27 cellular contexts compared by ENCODE assay signal in the genomic region with DNA sequence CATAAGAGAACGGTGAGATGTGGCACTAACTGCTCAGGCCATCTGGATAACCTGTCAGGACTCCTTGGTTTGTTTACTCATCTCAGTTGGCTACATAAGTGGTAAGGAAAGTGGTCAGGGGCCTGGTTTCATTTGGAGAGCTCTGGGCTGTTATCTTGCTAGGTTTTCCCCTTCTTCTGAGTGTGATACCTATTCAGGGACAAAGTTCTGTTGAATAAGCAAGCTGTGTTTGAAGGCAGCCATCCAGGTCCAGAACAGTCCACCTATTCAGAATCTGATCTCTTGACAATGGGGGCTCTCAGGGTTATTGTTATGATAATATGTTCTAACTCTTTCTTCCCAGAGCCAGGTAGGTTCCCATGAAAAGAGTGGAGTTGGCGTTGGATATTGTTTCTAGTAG.
DNase-seq lines count a peak whose midpoint lies in the region; ATAC-seq, FAIRE-seq and TF ChIP-seq lines count a peak whose summit lies in the region.
"Had no signal": no experiment of that assay in that cellular context is flagged by ENCODE, and none has a peak within 500 bp of the region (broad histone marks: within the 10 kb centered on the region; RNA-seq: fewer than 3 reads in every experiment).

No MANE protein-coding gene starts in this region.

- DNase-seq in ELF-1 (ENCODE audit: low read depth, low spot score): peak; percentile 16
- peak; percentile 52 for DNase-seq in GM23338 (ENCODE audit: low spot score)
- peak; percentile 10 for DNase-seq in NCI-H2029 treated with DMSO at 0.1 percent for 48 hours (lab: John Stamatoyannopoulos, UW)
- DNase-seq in GM12878 (ENCODE audit: low read depth, low spot score): no peak
- DNase-seq in stimulated activated CD4-positive, alpha-beta T cell treated with anti-CD3 and anti-CD28 coated beads, Interleukin-4, amount 100 ng/mL, for 4 hours: no peak
- DNase-seq in right lobe of liver: no peak
- no peak for DNase-seq in activated CD4-positive, alpha-beta T cell treated with anti-CD3 and anti-CD28 coated beads for 48 hours
- no peak for DNase-seq in dedifferentiated amniotic fluid mesenchymal stem cell (ENCODE audit: extremely low spot score)
- DNase-seq: CD4-positive, alpha-beta T cell; DMS79; EL; GF-D8; GOT3; KBM-7; MV-4-11; NCI-H1105; NCI-H146; NCI-H1930; NCI-H2171; NCI-H226; NCI-H526; Right ventricle myocardium superior; RPMI8226; T-helper 1 cell had no signal

- CTCF ChIA-PET in GM12878 (lab: Yijun Ruan, JAX): interaction anchor here (0.6 to 2.2 kb wide), 3 partner anchors 17 to 447 kb away, joined by 3 to 12 read pairs (median 4); no protein-coding TSS in a partner anchor

- H3K27ac ChIP-seq in GM23338 (ENCODE audit: low read depth) (0 out of 2 replicates have a peak overlapping the region, but pooled peaks have one; percentile 48), GM12878 (ENCODE audit: control insufficient read depth, insufficient read depth) (no peak overlapping the region), right lobe of liver (no peak overlapping the region)
- H3K27ac ChIP-seq: BLaER1, SJSA1 had no signal

- H4K20me1 ChIP-seq in GM23338 (replicated peaks; ENCODE audit: insufficient read depth): no peaks in the 10 kb centered on the region
- H4K20me1 ChIP-seq in GM12878 (ENCODE audit: control insufficient read depth, insufficient read depth): no peaks in the 10 kb centered on the region
- H4K20me1 ChIP-seq: BLaER1 had no signal

- intact Hi-C loops in GM12878 (cut with micrococcal nuclease; ENCODE audit: unreplicated experiment): no loop called here
- intact Hi-C loops in right lobe of liver (cut with DNase I): no loop called here

- H3K79me2 ChIP-seq in GM23338 (replicated peaks; ENCODE audit: insufficient read depth): no peaks in the 10 kb centered on the region
- no peaks in the 10 kb centered on the region for H3K79me2 ChIP-seq in GM12878 (ENCODE audit: control insufficient read depth, insufficient read depth, low read length)

- SMC1A ChIA-PET in GM12878 (lab: Charles Lee; ENCODE audit: uncharacterized antibody, unreplicated experiment): interaction anchor here (0.6 to 1.8 kb wide), 7 partner anchors 7 to 607 kb away, joined by 3 to 5 read pairs (median 4); no protein-coding TSS in a partner anchor

- no peaks in the 10 kb centered on the region for H3F3A ChIP-seq in GM23338 (replicated peaks; ENCODE audit: low read depth)

- WGBS in GM12878 (ENCODE audit: insufficient coverage, insufficient replicate concordance, low lambda C conversion rate, missing lambda C conversion rate): 87% methylated on average over 2 of the region's 2 CpGs
- WGBS in right lobe of liver (ENCODE audit: insufficient coverage, low coverage, low lambda C conversion rate, missing lambda C conversion rate): 83% methylated on average over 1 of the region's 2 CpGs

- H3K27me3 ChIP-seq in GM23338 (ENCODE audit: insufficient read depth) (no peaks in the 10 kb centered on the region), GM12878 (replicated peaks in 1 of 2; ENCODE audit: control insufficient read depth in 2 of 2, insufficient read depth in 2 of 2, low read length in 1 of 2) (no peaks in the 10 kb centered on the region), right lobe of liver (no peaks in the 10 kb centered on the region)
- H3K27me3 ChIP-seq: BLaER1, SJSA1 had no signal

- H3K27ac Mint-ChIP-seq in GM23338: peak overlapping the region; percentile 86
- H3K27ac Mint-ChIP-seq: CD4-positive, alpha-beta T cell had no signal

- no peak overlapping the region for H2AFZ ChIP-seq in GM23338
- no peak overlapping the region for H2AFZ ChIP-seq in GM12878 (ENCODE audit: control insufficient read depth, low read depth, low read length)

- BruUV-seq in GM12878 (replicated peaks; lab: Mats Ljungman, UMichigan): no TSS peak

- in situ Hi-C loops in GM12878 (cut with MboI): no loop called here

- H3K4me1 ChIP-seq in GM23338 (ENCODE audit: insufficient read depth) (peaks cover 4% of the 10 kb centered on the region; the same call in 1 of the 2 replicates), GM12878 (ENCODE audit: control insufficient read depth, insufficient read depth, low read length) (no peaks in the 10 kb centered on the region; the same call in 1 of the 2 replicates), right lobe of liver (no peaks in the 10 kb centered on the region)
- H3K4me1 ChIP-seq: SJSA1 had no signal

- H3K4me2 ChIP-seq in GM23338 (no peak overlapping the region), GM12878 (ENCODE audit: control insufficient read depth, insufficient read depth) (no peak overlapping the region)
- H3K4me2 ChIP-seq: BLaER1 had no signal

- ATAC-seq in GM23338: peak; percentile 81
- ATAC-seq in GM12878: no peak
- no peak for ATAC-seq in right lobe of liver

- no peak overlapping the region for H3K9ac ChIP-seq in GM12878 (ENCODE audit: control insufficient read depth, insufficient read depth, low read length)
- H3K9ac ChIP-seq: BLaER1 had no signal

- peaks cover 9% of the 10 kb centered on the region; the same call in 2 of the 3 replicates for H3K4me1 Mint-ChIP-seq in GM23338

- H3K9me3 ChIP-seq in GM12878 (replicated peaks; ENCODE audit: control insufficient read depth, insufficient read depth, low read length): peaks cover 1% of the 10 kb centered on the region; the same call in 1 of the 3 replicates
- no peaks in the 10 kb centered on the region for H3K9me3 ChIP-seq in right lobe of liver
- H3K9me3 ChIP-seq: SJSA1 had no signal

- no peaks in the 10 kb centered on the region for H3K9me3 Mint-ChIP-seq in GM23338
- H3K9me3 Mint-ChIP-seq: CD4-positive, alpha-beta T cell had no signal

- peaks cover 10% of the 10 kb centered on the region for H3K9me2 ChIP-seq in GM23338 (ENCODE audit: insufficient read depth)

- no peaks in the 10 kb centered on the region for H3K36me3 Mint-ChIP-seq in GM23338 (ENCODE audit: low read depth)

- FAIRE-seq in GM12878 (lab: Jason Lieb, UNC): no peak
- FAIRE-seq: A204.1 had no signal

- no peak for TF ChIP-seq RAD21 in GM12878 (IDR thresholded peaks at IDR 0.05; ENCODE audit: insufficient read depth, low read depth, low read length)

- TF ChIP-seq POLR2A in GM12878 (IDR thresholded peaks at IDR 0.05; ENCODE audit: low read depth, low read length): no peak
- TF ChIP-seq POLR2A in right lobe of liver (IDR thresholded peaks at IDR 0.05): no peak

- H3K4me3 ChIP-seq in GM23338 (no peak overlapping the region), GM12878 (no peak overlapping the region), right lobe of liver (no peak overlapping the region)
- H3K4me3 ChIP-seq: BLaER1, SJSA1 had no signal

- H3K27me3 Mint-ChIP-seq in GM23338 (ENCODE audit: insufficient read depth, low read depth, poor library complexity): no peaks in the 10 kb centered on the region
- H3K27me3 Mint-ChIP-seq: CD4-positive, alpha-beta T cell had no signal

- RAD21 ChIA-PET in GM12878 (lab: Charles Lee; ENCODE audit: unreplicated experiment): interaction anchor here (1.0 to 3.1 kb wide), 3 partner anchors 8 to 18 kb away, joined by 3 to 14 read pairs (median 3); no protein-coding TSS in a partner anchor

- H3K36me3 ChIP-seq in GM23338 (ENCODE audit: insufficient read depth) (no peaks in the 10 kb centered on the region), GM12878 (ENCODE audit: control insufficient read depth in 2 of 2, insufficient read depth in 2 of 2, low read length in 1 of 2) (no peaks in the 10 kb centered on the region), right lobe of liver (no peaks in the 10 kb centered on the region)
- H3K36me3 ChIP-seq: BLaER1, SJSA1 had no signal

- no peak overlapping the region for H3K4me3 Mint-ChIP-seq in GM23338
- H3K4me3 Mint-ChIP-seq: CD4-positive, alpha-beta T cell had no signal

- TF ChIP-seq CTCF in GM23338 (conservative IDR thresholded peaks at IDR 0.05; ENCODE audit: low read depth in 2 of 2): no peak
- TF ChIP-seq CTCF in GM12878 (IDR thresholded peaks at IDR 0.05 in 2 of 3, conservative IDR thresholded peaks at IDR 0.05 in 1 of 3; ENCODE audit: control insufficient read depth in 2 of 3, extremely low read depth in 1 of 3, insufficient read depth in 1 of 3, low read depth in 3 of 3, low read length in 3 of 3): no peak
- TF ChIP-seq CTCF in right lobe of liver (IDR thresholded peaks at IDR 0.05): no peak

- POLR2A ChIA-PET in GM12878 (lab: Charles Lee): interaction anchor here (1.0 to 1.4 kb wide), 2 partner anchors 13 to 16 kb away, joined by 3 to 4 read pairs; no protein-coding TSS in a partner anchor

- TF ChIP-seq EP300 in GM12878 (IDR thresholded peaks at IDR 0.05; ENCODE audit: borderline replicate concordance in 1 of 2, control insufficient read depth in 1 of 2, low read depth in 2 of 2, low read length in 2 of 2): no peak

TF ChIP-seq in GM23338, 12 proteins besides CTCF, POLR2A, EP300 and RAD21 (continues in another document):
- TF ChIP-seq, protein P1, sequence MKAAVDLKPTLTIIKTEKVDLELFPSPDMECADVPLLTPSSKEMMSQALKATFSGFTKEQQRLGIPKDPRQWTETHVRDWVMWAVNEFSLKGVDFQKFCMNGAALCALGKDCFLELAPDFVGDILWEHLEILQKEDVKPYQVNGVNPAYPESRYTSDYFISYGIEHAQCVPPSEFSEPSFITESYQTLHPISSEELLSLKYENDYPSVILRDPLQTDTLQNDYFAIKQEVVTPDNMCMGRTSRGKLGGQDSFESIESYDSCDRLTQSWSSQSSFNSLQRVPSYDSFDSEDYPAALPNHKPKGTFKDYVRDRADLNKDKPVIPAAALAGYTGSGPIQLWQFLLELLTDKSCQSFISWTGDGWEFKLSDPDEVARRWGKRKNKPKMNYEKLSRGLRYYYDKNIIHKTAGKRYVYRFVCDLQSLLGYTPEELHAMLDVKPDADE (IDR thresholded peaks at IDR 0.05): no peak

TF ChIP-seq in GM12878, 131 proteins besides CTCF, POLR2A, EP300 and RAD21:
- TF ChIP-seq RFX5 (IDR thresholded peaks at IDR 0.05; ENCODE audit: low read depth, low read length) (no peak), RUNX3 (IDR thresholded peaks at IDR 0.05; ENCODE audit: low read length) (0 out of 2 replicates have a peak, but pooled peaks have one; percentile 28)
TF ChIP-seq in GM12878: peak in this region for 1.

Comparison
In these comparisons a context has a peak if more than half of its experiments do, and no peak if none do; other contexts are left out.
1. DNase-seq: peak in ELF-1 (single experiment), GM23338 (single experiment) and NCI-H2029 treated with DMSO at 0.1 percent for 48 hours (single experiment); none in GM12878 (single experiment), stimulated activated CD4-positive, alpha-beta T cell treated with anti-CD3 and anti-CD28 coated beads, Interleukin-4, amount 100 ng/mL, for 4 hours (0 of 2), right lobe of liver (0 of 3), activated CD4-positive, alpha-beta T cell treated with anti-CD3 and anti-CD28 coated beads for 48 hours (single experiment) and dedifferentiated amniotic fluid mesenchymal stem cell (single experiment).